In the genomic region with DNA sequence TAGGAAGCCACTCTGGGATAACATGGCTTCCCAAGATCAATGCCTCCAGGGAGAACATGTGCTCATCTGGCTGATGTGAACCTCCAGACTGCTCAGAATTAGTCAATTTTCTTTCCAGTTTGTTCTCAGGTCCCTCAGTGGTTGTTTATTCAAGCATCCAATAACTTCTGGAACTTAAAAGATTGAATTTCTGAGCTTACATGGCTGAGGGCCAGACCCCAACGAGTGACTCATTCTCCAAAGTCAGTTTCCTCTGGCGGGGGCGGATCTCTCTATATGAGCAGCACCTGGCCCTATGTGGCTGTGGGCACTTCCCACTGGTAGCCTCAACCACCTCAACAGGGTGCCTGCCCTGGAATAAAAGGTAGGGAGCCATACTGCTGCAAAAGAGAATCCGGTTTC, we compare ENCODE assay signal across 11 cellular contexts. TPM values are rescaled to one million over a fixed set of nuclear protein-coding genes. Genes with fewer than 3 reads are reported as not detected.
DNase-seq lines count a peak whose midpoint lies in the region; ATAC-seq and TF ChIP-seq lines count a peak whose summit lies in the region.
"Had no signal": no experiment of that assay in that cellular context is flagged by ENCODE, and none has a peak within 500 bp of the region (broad histone marks: within the 10 kb centered on the region; RNA-seq: fewer than 3 reads in every experiment).

No MANE protein-coding gene starts in this region.

- H3K9ac ChIP-seq in neuronal stem cell (ENCODE audit: low read depth, low read length, poor library complexity), result no peak overlapping the region

- no peaks in the 10 kb centered on the region for H4K20me1 ChIP-seq in GM23338 (replicated peaks; ENCODE audit: insufficient read depth)

- H3K4me3 Mint-ChIP-seq in GM23338, result no peak overlapping the region
- H3K4me3 Mint-ChIP-seq: dendritic cell treated with granulocyte-macrophage colony-stimulating factor and Interleukin-4, amounts not matched to agents 40 ng/mL and 50 ng/mL, for 4 days had no signal

- ATAC-seq in GM23338 (no peak), GM21526 (IDR thresholded peaks at IDR 0.05; ENCODE audit: low FRiP score, unreplicated experiment) (no peak), GM21723 (IDR thresholded peaks at IDR 0.05; ENCODE audit: unreplicated experiment) (no peak), HG03097 (IDR thresholded peaks at IDR 0.05; ENCODE audit: low FRiP score, unreplicated experiment) (no peak)

- H3K27ac Mint-ChIP-seq in GM23338, result no peak overlapping the region
- H3K27ac Mint-ChIP-seq: dendritic cell treated with granulocyte-macrophage colony-stimulating factor and Interleukin-4, amounts not matched to agents 40 ng/mL and 50 ng/mL, for 4 days had no signal

- H2BK12ac ChIP-seq in neuronal stem cell (ENCODE audit: low read length), result no peak overlapping the region

- intact Hi-C loops in adrenal gland (cut with DNase I), result no loop called here

- no peaks in the 10 kb centered on the region for H3K36me3 Mint-ChIP-seq in GM23338 (ENCODE audit: low read depth)

- no peaks in the 10 kb centered on the region for H3K27me3 ChIP-seq in adrenal gland
- H3K27me3 ChIP-seq in neuronal stem cell (ENCODE audit: control insufficient read depth in 3 of 3, insufficient read depth in 3 of 3, low read depth in 1 of 3, low read length in 3 of 3), result peaks cover 0 to 7% (median 0%) of the 10 kb centered on the region in 3 experiments
- no peaks in the 10 kb centered on the region for H3K27me3 ChIP-seq in GM23338 (ENCODE audit: insufficient read depth)

- H3K27ac ChIP-seq in adrenal gland, result no peak overlapping the region
- no peak overlapping the region for H3K27ac ChIP-seq in neuronal stem cell (replicated peaks; ENCODE audit: low read length)
- H3K27ac ChIP-seq in GM23338 (ENCODE audit: low read depth), result no peak overlapping the region
- H3K27ac ChIP-seq: skin epidermis had no signal

- H2BK15ac ChIP-seq in neuronal stem cell (ENCODE audit: low read length), result no peak overlapping the region

- H3K9me3 ChIP-seq in adrenal gland (replicated peaks in 1 of 3) (no peaks in the 10 kb centered on the region), neuronal stem cell (replicated peaks in 1 of 2; ENCODE audit: control insufficient read depth in 2 of 2, insufficient read depth in 1 of 2, low read depth in 1 of 2, low read length in 2 of 2) (no peaks in the 10 kb centered on the region)

- H2AFZ ChIP-seq in neuronal stem cell (ENCODE audit: low read length) (no peak overlapping the region), GM23338 (no peak overlapping the region)

- 33 to 43% (median 35%) methylated on average over 4 of the region's 4 CpGs for WGBS in adrenal gland, 4 donors
- no CpG with 5 or more reads among the region's 4 CpGs for WGBS in neuronal stem cell (ENCODE audit: extremely low coverage in 2 of 2, insufficient read length in 2 of 2, insufficient replicate concordance in 1 of 2), 2 donors

- no peaks in the 10 kb centered on the region for H3F3A ChIP-seq in GM23338 (replicated peaks; ENCODE audit: low read depth)

- H3K14ac ChIP-seq in neuronal stem cell (ENCODE audit: low read length), result no peak overlapping the region

- H3K18ac ChIP-seq in neuronal stem cell (ENCODE audit: low read length), result peak overlapping the region; percentile 40

- peaks cover 4% of the 10 kb centered on the region; the same call in 2 of the 3 replicates for H3K4me1 Mint-ChIP-seq in GM23338

- no peak overlapping the region for H3K4me3 ChIP-seq in adrenal gland
- H3K4me3 ChIP-seq in neuronal stem cell (ENCODE audit: low read length in 2 of 2), result no peak overlapping the region
- H3K4me3 ChIP-seq in GM23338, result no peak overlapping the region
- H3K4me3 ChIP-seq: skin epidermis had no signal

- TF ChIP-seq CTCF in adrenal gland (IDR thresholded peaks at IDR 0.05) (no peak), GM23338 (conservative IDR thresholded peaks at IDR 0.05; ENCODE audit: low read depth in 2 of 2) (no peak)

- H2BK5ac ChIP-seq in neuronal stem cell (ENCODE audit: low read length), result no peak overlapping the region

- peak; percentile 43 for DNase-seq in AG20443 (ENCODE audit: low spot score)
- DNase-seq in KG1 (lab: John Stamatoyannopoulos, UW), result peak; percentile 40
- DNase-seq in adrenal gland, result peak; percentile 26 to 68 (median 55)
- DNase-seq in neuronal stem cell (ENCODE audit: low spot score), result no peak
- no peak for DNase-seq in GM23338 (ENCODE audit: low spot score)
- DNase-seq: NCI-H1694 had no signal

- TF ChIP-seq POLR2A in adrenal gland (IDR thresholded peaks at IDR 0.05), result no peak

- no peak overlapping the region for H4K91ac ChIP-seq in neuronal stem cell (ENCODE audit: low read depth, low read length, poor library complexity)

- peaks cover 2% of the 10 kb centered on the region; the same call in 1 of the 2 replicates for H3K9me2 ChIP-seq in GM23338 (ENCODE audit: insufficient read depth)

- H3K27me3 Mint-ChIP-seq in GM23338 (ENCODE audit: insufficient read depth, low read depth, poor library complexity), result no peaks in the 10 kb centered on the region
- H3K27me3 Mint-ChIP-seq: dendritic cell treated with granulocyte-macrophage colony-stimulating factor and Interleukin-4, amounts not matched to agents 40 ng/mL and 50 ng/mL, for 4 days had no signal

- H3K4me1 ChIP-seq in adrenal gland (replicated peaks in 1 of 2) (no peaks in the 10 kb centered on the region), neuronal stem cell (ENCODE audit: control insufficient read depth in 2 of 2, insufficient read depth in 1 of 2, low read depth in 1 of 2, low read length in 2 of 2) (peaks cover 0 to 4% of the 10 kb centered on the region in 2 donors), GM23338 (ENCODE audit: insufficient read depth) (no peaks in the 10 kb centered on the region)

- no peaks in the 10 kb centered on the region for H3K79me2 ChIP-seq in GM23338 (replicated peaks; ENCODE audit: insufficient read depth)

- H3K4ac ChIP-seq in neuronal stem cell (ENCODE audit: low read length), result no peak overlapping the region

- no peak overlapping the region for H2BK120ac ChIP-seq in neuronal stem cell (ENCODE audit: low read depth, low read length)

- H4K8ac ChIP-seq in neuronal stem cell (ENCODE audit: low read depth, low read length), result no peak overlapping the region

- no peak overlapping the region for H2AK5ac ChIP-seq in neuronal stem cell (ENCODE audit: low read depth, low read length)

- H3K4me2 ChIP-seq in neuronal stem cell (ENCODE audit: insufficient read depth, low read length, poor library complexity, severe bottlenecking) (no peak overlapping the region), GM23338 (no peak overlapping the region)

- no peaks in the 10 kb centered on the region for H3K36me3 ChIP-seq in adrenal gland (replicated peaks in 1 of 2)
- H3K36me3 ChIP-seq in neuronal stem cell (replicated peaks in 1 of 2; ENCODE audit: control insufficient read depth in 2 of 2, insufficient read depth in 2 of 2, low read length in 2 of 2), result no peaks in the 10 kb centered on the region
- H3K36me3 ChIP-seq in GM23338 (ENCODE audit: insufficient read depth), result no peaks in the 10 kb centered on the region

- H3K79me1 ChIP-seq in neuronal stem cell (ENCODE audit: low read depth, low read length), result no peaks in the 10 kb centered on the region

- no peak overlapping the region for H3K23ac ChIP-seq in neuronal stem cell (ENCODE audit: low read depth, low read length, poor library complexity)

- H3K9me3 Mint-ChIP-seq in GM23338, result no peaks in the 10 kb centered on the region
- H3K9me3 Mint-ChIP-seq: dendritic cell treated with granulocyte-macrophage colony-stimulating factor and Interleukin-4, amounts not matched to agents 40 ng/mL and 50 ng/mL, for 4 days had no signal

TF ChIP-seq in GM23338, 12 proteins besides CTCF, POLR2A, EP300 and RAD21:
- no peak for TF ChIP-seq ZNF331 (CRISPR knock-in tag; IDR thresholded peaks at IDR 0.05; ENCODE audit: low read depth)
- TF ChIP-seq NANOG (IDR thresholded peaks at IDR 0.05; ENCODE audit: borderline replicate concordance), result no peak
- TF ChIP-seq EZH2 (IDR thresholded peaks at IDR 0.05; ENCODE audit: low read depth, unreplicated experiment), result no peak
- no peak for TF ChIP-seq REST (IDR thresholded peaks at IDR 0.05; ENCODE audit: unreplicated experiment)
- TF ChIP-seq POLR2AphosphoS5 (IDR thresholded peaks at IDR 0.05; ENCODE audit: low read depth), result no peak

RNA-seq across cellular contexts. Expression of gene LYZL4, which starts 34.0 kb away (rescaled TPM):
- not detected for total RNA-seq in adrenal gland
- polyA plus RNA-seq in adrenal gland, result not detected
- polyA plus RNA-seq in neuronal stem cell (2013, experiment 1 of 2), result not detected
- not detected for polyA plus RNA-seq in neuronal stem cell (2013, experiment 2 of 2)
- not detected in 2 replicates for total RNA-seq in GM23338 (2014; rRNA removed; shearing (Covaris generic))
- polyA plus RNA-seq in GM23338 (2016; fragmentation: Nextera tagmentation; extraction: Ambion mirVana), result not detected in 2 replicates

Comparison
In these comparisons a context has a peak if more than half of its experiments do, and no peak if none do; other contexts are left out.
1. DNase-seq: peak in AG20443 (single experiment), KG1 (single experiment) and adrenal gland (7 of 7); none in neuronal stem cell (single experiment) and GM23338 (single experiment).